Comparison of ENCODE assay signal across 19 cellular contexts in genomic region chr17:82486186-82487084, GRCh38. TPM values are rescaled to one million over a fixed set of nuclear protein-coding genes. Genes with fewer than 3 reads are reported as not detected.
DNase-seq lines count a peak whose midpoint lies in the region; ATAC-seq and TF ChIP-seq lines count a peak whose summit lies in the region.
"Had no signal": no experiment of that assay in that cellular context is flagged by ENCODE, and none has a peak within 500 bp of the region (broad histone marks: within the 10 kb centered on the region; RNA-seq: fewer than 3 reads in every experiment).

No MANE protein-coding gene starts in this region.

- no peaks in the 10 kb centered on the region for H3K27me3 Mint-ChIP-seq in CD4-positive, CD25-positive, alpha-beta regulatory T cell

- no peaks in the 10 kb centered on the region for H3K27me3 ChIP-seq in BLaER1
- no peaks in the 10 kb centered on the region for H3K27me3 ChIP-seq in CD4-positive, CD25-positive, alpha-beta regulatory T cell (ENCODE audit: control insufficient read depth, insufficient read depth, low read length)
- no peaks in the 10 kb centered on the region for H3K27me3 ChIP-seq in mesenchymal stem cell (ENCODE audit: control insufficient read depth in 1 of 2, insufficient read depth in 1 of 2, low read length in 2 of 2)
- H3K27me3 ChIP-seq: tibial nerve had no signal

- peaks cover 28% of the 10 kb centered on the region for H3K36me3 Mint-ChIP-seq in CD4-positive, CD25-positive, alpha-beta regulatory T cell
- peaks cover 4 to 7% of the 10 kb centered on the region in 2 donors for H3K36me3 Mint-ChIP-seq in activated naive CD4-positive, alpha-beta T cell treated with anti-CD3 and anti-CD28 coated beads, Interleukin-2, amount 50 U/mL, for 72 hours

- intact Hi-C loops in mucosa of descending colon (cut with DNase I, micrococcal nuclease): no loop called here

- H3K36me3 ChIP-seq in BLaER1 (peaks cover 82% of the 10 kb centered on the region), mucosa of descending colon (ENCODE audit: low read depth) (peaks cover 21% of the 10 kb centered on the region), mesenchymal stem cell (ENCODE audit: control insufficient read depth in 1 of 2, insufficient read depth in 2 of 2, low read depth in 1 of 2, low read length in 2 of 2) (peaks cover 61 to 69% of the 10 kb centered on the region in 2 experiments)
- H3K36me3 ChIP-seq in CD4-positive, CD25-positive, alpha-beta regulatory T cell (ENCODE audit: control insufficient read depth, insufficient read depth, low read length): peaks cover 55% of the 10 kb centered on the region

- no peak overlapping the region for H4K8ac ChIP-seq in mesenchymal stem cell (ENCODE audit: low read length)

- ATAC-seq in CD4-positive, CD25-positive, alpha-beta regulatory T cell (ENCODE audit: low read depth in 2 of 2): no peak
- no peak for ATAC-seq in activated naive CD4-positive, alpha-beta T cell treated with anti-CD3 and anti-CD28 coated beads, Interleukin-2, amount 50 U/mL, for 72 hours
- ATAC-seq in mucosa of descending colon: peak; percentile 70
- ATAC-seq: left ventricle myocardium superior had no signal

- H2AK5ac ChIP-seq in mesenchymal stem cell (ENCODE audit: low read length, severe bottlenecking): no peak overlapping the region

- H4K20me1 ChIP-seq in BLaER1: peaks cover 33% of the 10 kb centered on the region

- no peak overlapping the region for H3K23ac ChIP-seq in mesenchymal stem cell (ENCODE audit: low read length in 2 of 2)

- H3K4me1 ChIP-seq in BLaER1 (peaks cover 36% of the 10 kb centered on the region), mucosa of descending colon (ENCODE audit: low read depth) (peaks cover 8% of the 10 kb centered on the region), mesenchymal stem cell (ENCODE audit: control insufficient read depth, insufficient read depth, low read depth, low read length) (peaks cover 3% of the 10 kb centered on the region)
- H3K4me1 ChIP-seq in CD4-positive, CD25-positive, alpha-beta regulatory T cell (ENCODE audit: control insufficient read depth, insufficient read depth, low read length, poor library complexity, severe bottlenecking): peaks cover 9% of the 10 kb centered on the region
- H3K4me1 ChIP-seq: prostate gland had no signal

- H3K18ac ChIP-seq in mesenchymal stem cell (ENCODE audit: low read depth in 1 of 2, low read length in 2 of 2): no peak overlapping the region

- H3K9ac ChIP-seq in BLaER1 (no peak overlapping the region), mesenchymal stem cell (ENCODE audit: low read length) (no peak overlapping the region)

- H2BK120ac ChIP-seq in mesenchymal stem cell (ENCODE audit: low read depth, low read length): no peak overlapping the region

- H3K4me3 Mint-ChIP-seq in CD4-positive, CD25-positive, alpha-beta regulatory T cell: peak overlapping the region in 2 of 4 donors; percentile 56 to 68

- TF ChIP-seq CTCF in mucosa of descending colon (IDR thresholded peaks at IDR 0.05): no peak

- peak overlapping the region; percentile 72 to 91 (median 82) for H3K27ac Mint-ChIP-seq in CD4-positive, CD25-positive, alpha-beta regulatory T cell
- peak overlapping the region; percentile 70 to 95 for H3K27ac Mint-ChIP-seq in activated naive CD4-positive, alpha-beta T cell treated with anti-CD3 and anti-CD28 coated beads, Interleukin-2, amount 50 U/mL, for 72 hours

- DNase-seq in CD4-positive, CD25-positive, alpha-beta regulatory T cell: peak in 1 of 3 donors; percentile 67
- DNase-seq in activated naive CD4-positive, alpha-beta T cell treated with anti-CD3 and anti-CD28 coated beads, Interleukin-2, amount 50 U/mL, for 72 hours (ENCODE audit: low spot score in 2 of 2): no peak
- peak; percentile 57 to 63 (median 59) for DNase-seq in mucosa of descending colon
- DNase-seq in AML-193 (lab: John Stamatoyannopoulos, UW): no peak
- DNase-seq in NCI-H748 treated with DMSO at 0.1 percent for 48 hours (lab: John Stamatoyannopoulos, UW): no peak
- no peak for DNase-seq in mesenchymal stem cell
- DNase-seq: activated CD4-positive, CD25-positive, alpha-beta regulatory T cell; foreskin melanocyte; left ventricle myocardium superior; MM.1S; NCI-H1694 treated with DMSO at 0.1 percent for 48 hours; NCI-H446; NK-92 treated with Interleukin-12 subunit alpha and Interleukin-12 subunit beta, amount 100 ng/mL, for 24 hours; small intestine; stimulated activated CD4-positive, alpha-beta T cell treated with anti-CD3 and anti-CD28 coated beads, Interleukin-4, amount 100 ng/mL, for 4 hours; stimulated activated CD8-positive, alpha-beta memory T cell treated with anti-CD3 and anti-CD28 coated beads, Interleukin-4, amount 100 ng/mL, for 48 hours had no signal

- no peak overlapping the region for H2BK12ac ChIP-seq in mesenchymal stem cell (ENCODE audit: low read length in 2 of 2)

- no peak overlapping the region for H2AFZ ChIP-seq in mesenchymal stem cell (ENCODE audit: low read depth, low read length)

- no peak overlapping the region for H3K4me2 ChIP-seq in BLaER1
- no peak overlapping the region for H3K4me2 ChIP-seq in mesenchymal stem cell (ENCODE audit: low read length, poor library complexity, severe bottlenecking)

- no peak overlapping the region for H3K14ac ChIP-seq in mesenchymal stem cell (ENCODE audit: low read length in 2 of 2)

- H3K4me3 ChIP-seq in BLaER1 (no peak overlapping the region), mucosa of descending colon (no peak overlapping the region), mesenchymal stem cell (ENCODE audit: insufficient read depth in 1 of 2, low read depth in 1 of 2, low read length in 2 of 2) (no peak overlapping the region)
- H3K4me3 ChIP-seq in CD4-positive, CD25-positive, alpha-beta regulatory T cell (ENCODE audit: low read depth, low read length): no peak overlapping the region
- H3K4me3 ChIP-seq: prostate gland, tibial nerve had no signal

- H4K91ac ChIP-seq in mesenchymal stem cell (ENCODE audit: low read length): no peak overlapping the region

- 94% methylated on average over 15 of the region's 15 CpGs for WGBS in mesenchymal stem cell

- H3K27ac ChIP-seq in BLaER1 (peak overlapping the region; percentile 35; the same call in 1 of the 2 replicates), mesenchymal stem cell (ENCODE audit: low read length, poor library complexity, severe bottlenecking) (no peak overlapping the region)
- no peak overlapping the region for H3K27ac ChIP-seq in CD4-positive, CD25-positive, alpha-beta regulatory T cell (ENCODE audit: insufficient read depth, low read length, poor library complexity, severe bottlenecking)
- H3K27ac ChIP-seq: prostate gland had no signal

- H3K9me3 Mint-ChIP-seq in CD4-positive, CD25-positive, alpha-beta regulatory T cell: no peaks in the 10 kb centered on the region
- no peaks in the 10 kb centered on the region for H3K9me3 Mint-ChIP-seq in activated naive CD4-positive, alpha-beta T cell treated with anti-CD3 and anti-CD28 coated beads, Interleukin-2, amount 50 U/mL, for 72 hours

- H3K4me1 Mint-ChIP-seq in CD4-positive, CD25-positive, alpha-beta regulatory T cell: peaks cover 0 to 16% (median 4%) of the 10 kb centered on the region in 4 donors

- H2BK15ac ChIP-seq in mesenchymal stem cell (ENCODE audit: low read depth, poor library complexity, severe bottlenecking): no peak overlapping the region

- no peaks in the 10 kb centered on the region for H3K79me1 ChIP-seq in mesenchymal stem cell (replicated peaks; ENCODE audit: low read length, poor library complexity, severe bottlenecking)

- H2BK5ac ChIP-seq in mesenchymal stem cell (ENCODE audit: low read depth, low read length, poor library complexity, severe bottlenecking): no peak overlapping the region

- H3K9me3 ChIP-seq in BLaER1: no peaks in the 10 kb centered on the region
- H3K9me3 ChIP-seq in CD4-positive, CD25-positive, alpha-beta regulatory T cell (ENCODE audit: control insufficient read depth in 2 of 2, low read length in 2 of 2): no peaks in the 10 kb centered on the region
- no peaks in the 10 kb centered on the region for H3K9me3 ChIP-seq in mucosa of descending colon
- no peaks in the 10 kb centered on the region for H3K9me3 ChIP-seq in mesenchymal stem cell (ENCODE audit: control insufficient read depth, low read length)
- H3K9me3 ChIP-seq: prostate gland, tibial nerve had no signal

- H3K4ac ChIP-seq in mesenchymal stem cell (ENCODE audit: low read depth in 1 of 2, low read length in 2 of 2): no peak overlapping the region

RNA-seq across cellular contexts. Expression of gene NARF, which starts 27.9 kb away (rescaled TPM):
- 93.2 TPM for total RNA-seq in CD4-positive, CD25-positive, alpha-beta regulatory T cell
- polyA plus RNA-seq in CD4-positive, CD25-positive, alpha-beta regulatory T cell: 100 to 1,000 TPM in 3 of 4 donors, 10 to 100 TPM in 1; 97.0 to 141 (median 114) TPM
- total RNA-seq in activated naive CD4-positive, alpha-beta T cell treated with anti-CD3 and anti-CD28 coated beads, Interleukin-2, amount 50 U/mL, for 72 hours: 100 to 1,000 TPM; 159 TPM
- total RNA-seq in mucosa of descending colon: 10 to 100 TPM; 49.7 to 56.0 (median 55.9) TPM
- polyA plus RNA-seq in mesenchymal stem cell (2013, experiment 1 of 2): 45.9 TPM
- 44.2 TPM for polyA plus RNA-seq in mesenchymal stem cell (2013, experiment 2 of 2)

RNA-seq across cellular contexts. Expression of gene FOXK2, which starts 33.1 kb away (rescaled TPM):
- 55.6 TPM for total RNA-seq in CD4-positive, CD25-positive, alpha-beta regulatory T cell
- polyA plus RNA-seq in CD4-positive, CD25-positive, alpha-beta regulatory T cell: 1 to 10 TPM; 2.2 to 4.9 (median 3.8) TPM
- 10 to 100 TPM; 56.2 to 67.4 TPM for total RNA-seq in activated naive CD4-positive, alpha-beta T cell treated with anti-CD3 and anti-CD28 coated beads, Interleukin-2, amount 50 U/mL, for 72 hours
- 10 to 100 TPM; 39.7 to 62.3 (median 43.5) TPM for total RNA-seq in mucosa of descending colon
- 45.8 TPM for polyA plus RNA-seq in mesenchymal stem cell (2013, experiment 1 of 2)
- polyA plus RNA-seq in mesenchymal stem cell (2013, experiment 2 of 2): 46.2 TPM

RNA-seq across cellular contexts. Expression of gene CYBC1, which starts 35.9 kb away (rescaled TPM):
- 155 TPM for total RNA-seq in CD4-positive, CD25-positive, alpha-beta regulatory T cell
- 100 to 1,000 TPM; 174 to 230 (median 203) TPM for polyA plus RNA-seq in CD4-positive, CD25-positive, alpha-beta regulatory T cell
- 100 to 1,000 TPM; 205 to 401 TPM for total RNA-seq in activated naive CD4-positive, alpha-beta T cell treated with anti-CD3 and anti-CD28 coated beads, Interleukin-2, amount 50 U/mL, for 72 hours
- total RNA-seq in mucosa of descending colon: 10 to 100 TPM; 79.2 to 90.5 (median 81.0) TPM
- 40.1 TPM for polyA plus RNA-seq in mesenchymal stem cell (2013, experiment 1 of 2)
- polyA plus RNA-seq in mesenchymal stem cell (2013, experiment 2 of 2): 39.0 TPM

Comparison
In these comparisons a context has a peak if more than half of its experiments do, and no peak if none do; other contexts are left out.
1. DNase-seq: peak in mucosa of descending colon (3 of 3); none in activated naive CD4-positive, alpha-beta T cell treated with anti-CD3 and anti-CD28 coated beads, Interleukin-2, amount 50 U/mL, for 72 hours (0 of 2), AML-193 (0 of 2), NCI-H748 treated with DMSO at 0.1 percent for 48 hours (single experiment) and mesenchymal stem cell (single experiment).